Comparison of ENCODE assay signal across 8 cellular contexts in the genomic region with DNA sequence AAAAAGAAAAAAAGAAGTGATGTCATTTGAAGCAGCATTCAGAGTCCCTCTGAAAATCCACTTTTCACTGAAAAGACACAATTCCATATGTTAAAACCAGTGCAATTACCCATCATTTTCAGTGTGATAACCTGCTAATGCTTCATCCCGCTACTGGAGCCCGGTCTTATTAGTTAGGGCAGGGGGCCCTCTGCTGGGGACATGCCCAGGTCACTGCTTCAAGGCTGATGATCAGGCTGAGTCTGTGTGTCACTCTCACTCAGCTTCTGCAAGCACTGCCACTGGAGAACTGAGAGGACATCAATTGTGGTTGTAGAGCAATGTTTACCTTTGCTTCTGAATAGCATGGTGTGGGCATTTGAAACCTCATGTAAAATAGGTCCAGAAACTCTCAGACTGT. TPM values are rescaled to one million over a fixed set of nuclear protein-coding genes. Genes with fewer than 3 reads are reported as not detected.
DNase-seq lines count a peak whose midpoint lies in the region; ATAC-seq and TF ChIP-seq lines count a peak whose summit lies in the region.

No MANE protein-coding gene starts in this region.

- CTCF ChIA-PET in activated CD8-positive, alpha-beta memory T cell treated with anti-CD3 and anti-CD28 coated beads, Interleukin-2, amount 10 ng/mL, durations not matched to agents 7 days and 5 days (lab: Charles Lee), result no interaction called here

- peaks cover 3% of the 10 kb centered on the region for H3K27me3 Mint-ChIP-seq in activated CD8-positive, alpha-beta memory T cell treated with anti-CD3 and anti-CD28 coated beads, Interleukin-2, amount 10 ng/mL, durations not matched to agents 7 days and 5 days

- DNase-seq in A172 (ENCODE audit: low spot score) (peak; percentile 46), NCI-H2227 (lab: John Stamatoyannopoulos, UW; ENCODE audit: unreplicated experiment) (peak; percentile 80), islet precursor cell (peak; percentile 88), upper lobe of right lung (no peak), GM19238 (ENCODE audit: insufficient read length, low spot score) (no peak)
- peak; percentile 44 for DNase-seq in activated CD8-positive, alpha-beta memory T cell treated with anti-CD3 and anti-CD28 coated beads, Interleukin-2, amount 10 ng/mL, durations not matched to agents 7 days and 5 days

- H3K36me3 Mint-ChIP-seq in activated CD8-positive, alpha-beta memory T cell treated with anti-CD3 and anti-CD28 coated beads, Interleukin-2, amount 10 ng/mL, durations not matched to agents 7 days and 5 days, result no peaks in the 10 kb centered on the region

- intact Hi-C loops in upper lobe of right lung (cut with DNase I), result no loop called here

- H3K27me3 ChIP-seq in upper lobe of right lung, result no peaks in the 10 kb centered on the region

- no peak overlapping the region for H3K4me3 ChIP-seq in upper lobe of right lung

- no peaks in the 10 kb centered on the region for H3K9me3 Mint-ChIP-seq in activated CD8-positive, alpha-beta memory T cell treated with anti-CD3 and anti-CD28 coated beads, Interleukin-2, amount 10 ng/mL, durations not matched to agents 7 days and 5 days (ENCODE audit: low read depth)

- ATAC-seq in HG02763 (IDR thresholded peaks at IDR 0.05; ENCODE audit: unreplicated experiment), result peak; percentile 60
- ATAC-seq in activated CD8-positive, alpha-beta memory T cell treated with anti-CD3 and anti-CD28 coated beads, Interleukin-2, amount 10 ng/mL, durations not matched to agents 7 days and 5 days, result no peak
- ATAC-seq in upper lobe of right lung, result peak; percentile 64

- peak; percentile 56 for TF ChIP-seq CTCF in GM12872 (IDR thresholded peaks at IDR 0.05; ENCODE audit: insufficient read depth, low read depth, low read length)
- TF ChIP-seq CTCF in upper lobe of right lung (IDR thresholded peaks at IDR 0.05), result peak; percentile 29

- no peaks in the 10 kb centered on the region for H3K4me1 ChIP-seq in upper lobe of right lung

- no peak overlapping the region for H3K27ac ChIP-seq in upper lobe of right lung

- no peaks in the 10 kb centered on the region for H3K4me1 Mint-ChIP-seq in activated CD8-positive, alpha-beta memory T cell treated with anti-CD3 and anti-CD28 coated beads, Interleukin-2, amount 10 ng/mL, durations not matched to agents 7 days and 5 days

- H3K9me3 ChIP-seq in upper lobe of right lung, result no peaks in the 10 kb centered on the region

- no peak overlapping the region for H3K4me3 Mint-ChIP-seq in activated CD8-positive, alpha-beta memory T cell treated with anti-CD3 and anti-CD28 coated beads, Interleukin-2, amount 10 ng/mL, durations not matched to agents 7 days and 5 days

- H3K27ac Mint-ChIP-seq in activated CD8-positive, alpha-beta memory T cell treated with anti-CD3 and anti-CD28 coated beads, Interleukin-2, amount 10 ng/mL, durations not matched to agents 7 days and 5 days, result no peak overlapping the region

- H3K36me3 ChIP-seq in upper lobe of right lung, result no peaks in the 10 kb centered on the region

RNA-seq across cellular contexts. Expression of a gene that starts 49.1 kb away (rescaled TPM):
- total RNA-seq in A172 (2014; rRNA removed; shearing (Covaris generic)), result 34.5 and 42.2 TPM in 2 replicates
- total RNA-seq in activated CD8-positive, alpha-beta memory T cell treated with anti-CD3 and anti-CD28 coated beads, Interleukin-2, amount 10 ng/mL, durations not matched to agents 7 days and 5 days, result not detected
- total RNA-seq in upper lobe of right lung, result not detected

Comparison
In these comparisons a context has a peak if more than half of its experiments do, and no peak if none do; other contexts are left out.
1. DNase-seq: peak in A172 (single experiment), NCI-H2227 (single experiment), activated CD8-positive, alpha-beta memory T cell treated with anti-CD3 and anti-CD28 coated beads, Interleukin-2, amount 10 ng/mL, durations not matched to agents 7 days and 5 days (single experiment) and islet precursor cell (single experiment); none in upper lobe of right lung (single experiment) and GM19238 (single experiment).
2. RNA of a gene that starts 49.1 kb away (total RNA-seq): 34.5 to 42.2 TPM in A172; not detected in upper lobe of right lung (single experiment) and not detected in activated CD8-positive, alpha-beta memory T cell treated with anti-CD3 and anti-CD28 coated beads, Interleukin-2, amount 10 ng/mL, durations not matched to agents 7 days and 5 days; every median in the first group is over 10 times any median in the second.